In the genomic region with DNA sequence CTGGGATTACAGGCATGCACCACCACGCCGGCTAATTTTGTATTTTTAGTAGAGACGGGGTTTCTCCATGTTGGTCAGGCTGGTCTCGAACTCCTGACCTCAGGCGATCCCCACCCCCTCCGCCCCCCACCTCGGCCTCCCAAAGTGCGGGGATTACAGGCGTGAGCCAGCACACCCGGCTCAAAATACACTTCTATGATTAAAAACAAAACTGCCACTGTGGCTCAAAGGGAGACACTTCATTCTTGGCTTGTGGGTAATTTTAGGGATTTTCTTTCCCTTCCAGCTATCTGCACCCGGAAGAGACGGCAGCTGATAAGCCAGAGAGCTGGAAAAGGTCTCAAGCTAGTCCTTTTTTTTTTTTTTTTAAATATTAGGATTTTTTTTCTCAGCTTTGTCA, we compare ENCODE assay signal across 27 cellular contexts. TPM values are rescaled to one million over a fixed set of nuclear protein-coding genes. Genes with fewer than 3 reads are reported as not detected.
"Had no signal": no experiment of that assay in that cellular context is flagged by ENCODE, and none has a peak within 500 bp of the region (broad histone marks: within the 10 kb centered on the region; RNA-seq: fewer than 3 reads in every experiment).

No MANE protein-coding gene starts in this region.

- H3K27ac ChIP-seq: HL-60, KMS-11, SJCRH30 had no signal

- H3K4me2 ChIP-seq: KMS-11 had no signal

- H3K9me3 Mint-ChIP-seq: IgD-negative memory B cell had no signal

- H3K36me3 ChIP-seq: SJCRH30 had no signal

- H3K4me3 Mint-ChIP-seq: IgD-negative memory B cell had no signal

- H3K9me3 ChIP-seq: SJCRH30 had no signal

- DNase-seq: Kasumi-1, NCI-H1092, NCI-H1105 treated with DMSO at 0.1 percent for 48 hours, NCI-H1417 treated with DMSO at 0.1 percent for 48 hours, NCI-H187, NCI-H2029, NCI-H2081 treated with DMSO at 0.1 percent for 48 hours, NCI-H2171, NCI-H226, NCI-H446, NCI-H510A, NCI-H524 treated with DMSO at 0.1 percent for 48 hours, NCI-H69, NCI-H774, PC-3, SHP77 treated with DMSO at 0.1 percent for 48 hours, SJCRH30 had no signal

- H3K27ac Mint-ChIP-seq: IgD-negative memory B cell had no signal

- H3K9ac ChIP-seq: KMS-11 had no signal

- H3K36me3 Mint-ChIP-seq: IgD-negative memory B cell had no signal

- FAIRE-seq: HTR-8/SVneo, K562 had no signal

- ATAC-seq: K562, Panc1, PC-3, Right ventricle myocardium inferior, SK-N-SH treated with all-trans-retinoic acid at 6 μM for 48 hours had no signal

- H3K4me1 ChIP-seq: SJCRH30 had no signal

- H3K4me3 ChIP-seq: K562, SJCRH30 had no signal

RNA-seq across cellular contexts. Expression of a gene that starts 24.5 kb away (rescaled TPM):
- total RNA-seq: MCF 10A, Right ventricle myocardium inferior, RPMI7951, SJCRH30 had no signal
- polyA plus RNA-seq: IgD-negative memory B cell, K562 had no signal

RNA-seq across cellular contexts. Expression of a gene that starts 57.4 kb away (rescaled TPM):
- total RNA-seq: SJCRH30 had no signal
